Comparison of ENCODE assay signal across 31 cellular contexts in the genomic region with DNA sequence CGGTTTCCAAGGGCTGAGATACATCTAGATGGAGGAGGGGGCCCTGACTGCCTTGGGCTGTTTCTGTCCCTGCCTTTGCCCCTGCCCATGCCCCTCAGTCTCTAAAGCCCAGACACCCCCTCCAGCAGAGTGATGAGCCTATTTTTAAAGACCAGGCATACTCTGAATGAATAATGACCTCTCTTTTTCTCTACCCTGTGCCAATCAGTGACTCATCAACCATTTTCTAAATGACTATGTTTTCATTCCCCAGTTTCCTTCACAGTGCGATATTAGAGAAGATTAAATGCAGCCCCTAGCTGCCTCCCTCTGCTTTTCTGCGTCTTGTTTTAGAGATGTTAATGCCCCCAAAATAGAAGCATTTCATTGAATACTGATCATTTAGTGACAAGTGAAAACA. TPM values are rescaled to one million over a fixed set of nuclear protein-coding genes. Genes with fewer than 3 reads are reported as not detected.
DNase-seq lines count a peak whose midpoint lies in the region; ATAC-seq, FAIRE-seq and TF ChIP-seq lines count a peak whose summit lies in the region.
"Had no signal": no experiment of that assay in that cellular context is flagged by ENCODE, and none has a peak within 500 bp of the region (broad histone marks: within the 10 kb centered on the region; RNA-seq: fewer than 3 reads in every experiment).

No MANE protein-coding gene starts in this region.

- H3K4me1 ChIP-seq in astrocyte (ENCODE audit: insufficient read depth, low read length) (peaks cover 2% of the 10 kb centered on the region), aorta (ENCODE audit: control insufficient read depth in 1 of 2, insufficient read depth in 2 of 2, low read length in 2 of 2) (no peaks in the 10 kb centered on the region)
- H3K4me1 ChIP-seq: BLaER1 treated with 17β-estradiol and CSF1 and Interleukin-3, amounts not matched to agents 10 nM and 100 nM; body of pancreas; lower lobe of right lung; vagina had no signal

- no peaks in the 10 kb centered on the region for H3K36me3 Mint-ChIP-seq in astrocyte (ENCODE audit: low read depth, unreplicated experiment)
- H3K36me3 Mint-ChIP-seq: activated naive CD4-positive, alpha-beta T cell treated with anti-CD3 and anti-CD28 coated beads, Interleukin-2, amount 50 U/mL, for 72 hours had no signal

- peaks cover 21% of the 10 kb centered on the region for H3K27me3 Mint-ChIP-seq in stimulated activated naive CD8-positive, alpha-beta T cell treated with anti-CD3 and anti-CD28 coated beads, Interleukin-15, amount 100 ng/mL, for 72 hours
- H3K27me3 Mint-ChIP-seq in astrocyte (ENCODE audit: low read depth, unreplicated experiment), result no peaks in the 10 kb centered on the region

- H3K36me3 ChIP-seq in astrocyte (ENCODE audit: insufficient read depth, low read length) (no peaks in the 10 kb centered on the region), aorta (ENCODE audit: control insufficient read depth in 1 of 2, insufficient read depth in 2 of 2, low read length in 1 of 2) (no peaks in the 10 kb centered on the region)
- H3K36me3 ChIP-seq: BLaER1 treated with 17β-estradiol and CSF1 and Interleukin-3, amounts not matched to agents 10 nM and 100 nM; lower lobe of right lung; neutrophil; vagina had no signal

- no peak overlapping the region for H3K27ac ChIP-seq in astrocyte (ENCODE audit: low read depth, low read length)
- peak overlapping the region; percentile 12 to 39 for H3K27ac ChIP-seq in aorta (ENCODE audit: low read depth in 1 of 2, low read length in 2 of 2)
- H3K27ac ChIP-seq: BLaER1 treated with 17β-estradiol and CSF1 and Interleukin-3, amounts not matched to agents 10 nM and 100 nM; body of pancreas; hepatocyte; lower lobe of right lung; neutrophil; vagina had no signal

- WGBS in aorta, 2 donors, result 22 to 34% methylated on average over 3 of the region's 3 CpGs

- H3K9me3 ChIP-seq in astrocyte (ENCODE audit: insufficient read depth, low read depth, low read length) (no peaks in the 10 kb centered on the region), aorta (ENCODE audit: control insufficient read depth, low read length) (no peaks in the 10 kb centered on the region)
- H3K9me3 ChIP-seq: BLaER1 treated with 17β-estradiol and CSF1 and Interleukin-3, amounts not matched to agents 10 nM and 100 nM; body of pancreas; lower lobe of right lung; neutrophil; vagina had no signal

- H3K79me2 ChIP-seq in astrocyte (ENCODE audit: insufficient read depth, low read length), result no peaks in the 10 kb centered on the region
- H3K79me2 ChIP-seq: hepatocyte had no signal

- H3K9me3 Mint-ChIP-seq in stimulated activated naive CD8-positive, alpha-beta T cell treated with anti-CD3 and anti-CD28 coated beads, Interleukin-15, amount 100 ng/mL, for 72 hours, result no peaks in the 10 kb centered on the region
- no peaks in the 10 kb centered on the region for H3K9me3 Mint-ChIP-seq in astrocyte (ENCODE audit: unreplicated experiment)
- H3K9me3 Mint-ChIP-seq: endodermal cell had no signal

- peak; percentile 63 for ATAC-seq in stimulated activated naive CD8-positive, alpha-beta T cell treated with anti-CD3 and anti-CD28 coated beads, Interleukin-15, amount 100 ng/mL, for 72 hours
- ATAC-seq in stimulated activated naive CD8-positive, alpha-beta T cell treated with anti-CD3 and anti-CD28 coated beads, Interleukin-15, Interleukin-2, amounts not matched to agents 100 U/mL and 50 U/mL, for 24 hours, result no peak
- ATAC-seq in aorta (ENCODE audit: low FRiP score) (peak; percentile 48), HG02981 (IDR thresholded peaks at IDR 0.05; ENCODE audit: unreplicated experiment) (no peak)
- ATAC-seq: body of pancreas, lower lobe of right lung had no signal

- no peak for TF ChIP-seq CTCF in astrocyte (IDR thresholded peaks at IDR 0.05; ENCODE audit: insufficient read depth, low read depth, low read length)

- H2AFZ ChIP-seq in astrocyte (ENCODE audit: low read depth, low read length), result no peak overlapping the region
- H2AFZ ChIP-seq: hepatocyte had no signal

- peak; percentile 37 for FAIRE-seq in astrocyte (lab: Jason Lieb, UNC)
- FAIRE-seq: colon, GM12891, islet of Langerhans, RCC 7860 had no signal

- peak overlapping the region; percentile 54 for H3K4me2 ChIP-seq in astrocyte (ENCODE audit: low read length)
- H3K4me2 ChIP-seq: BLaER1 treated with 17β-estradiol and CSF1 and Interleukin-3, amounts not matched to agents 10 nM and 100 nM; hepatocyte had no signal

- H3K4me1 Mint-ChIP-seq in stimulated activated naive CD8-positive, alpha-beta T cell treated with anti-CD3 and anti-CD28 coated beads, Interleukin-15, amount 100 ng/mL, for 72 hours, result peaks cover 9% of the 10 kb centered on the region
- H3K4me1 Mint-ChIP-seq in astrocyte (ENCODE audit: low read depth, unreplicated experiment), result peaks cover 4% of the 10 kb centered on the region

- H3K4me3 Mint-ChIP-seq in stimulated activated naive CD8-positive, alpha-beta T cell treated with anti-CD3 and anti-CD28 coated beads, Interleukin-15, amount 100 ng/mL, for 72 hours, result no peak overlapping the region
- no peak overlapping the region for H3K4me3 Mint-ChIP-seq in astrocyte (ENCODE audit: unreplicated experiment)
- H3K4me3 Mint-ChIP-seq: activated T-cell treated with anti-CD3 and anti-CD28 coated beads, Interleukin-2, amount 50 U/mL, for 72 hours; endodermal cell had no signal

- peak overlapping the region in 1 of 2 donors; percentile 63 for H3K27ac Mint-ChIP-seq in stimulated activated naive CD8-positive, alpha-beta T cell treated with anti-CD3 and anti-CD28 coated beads, Interleukin-15, amount 100 ng/mL, for 72 hours
- no peak overlapping the region for H3K27ac Mint-ChIP-seq in astrocyte (ENCODE audit: unreplicated experiment)
- H3K27ac Mint-ChIP-seq: activated naive CD4-positive, alpha-beta T cell treated with anti-CD3 and anti-CD28 coated beads, Interleukin-2, amount 50 U/mL, for 72 hours; activated T-cell treated with anti-CD3 and anti-CD28 coated beads, Interleukin-2, amount 50 U/mL, for 72 hours; endodermal cell had no signal

- H3K27me3 ChIP-seq in astrocyte (ENCODE audit: insufficient read depth, low read length), result no peaks in the 10 kb centered on the region
- no peaks in the 10 kb centered on the region for H3K27me3 ChIP-seq in aorta (ENCODE audit: control insufficient read depth in 1 of 2, insufficient read depth in 2 of 2, low read length in 1 of 2)
- H3K27me3 ChIP-seq: body of pancreas, hepatocyte, neutrophil, vagina had no signal

- H3K4me3 ChIP-seq in astrocyte (ENCODE audit: insufficient read depth, low read depth, low read length), result no peak overlapping the region
- no peak overlapping the region for H3K4me3 ChIP-seq in aorta (ENCODE audit: low read length in 2 of 2)
- H3K4me3 ChIP-seq: BLaER1 treated with 17β-estradiol and CSF1 and Interleukin-3, amounts not matched to agents 10 nM and 100 nM; body of pancreas; hepatocyte; lower lobe of right lung; vagina had no signal

- no peak overlapping the region for H3K9ac ChIP-seq in astrocyte (ENCODE audit: low read length)
- H3K9ac ChIP-seq: BLaER1 treated with 17β-estradiol and CSF1 and Interleukin-3, amounts not matched to agents 10 nM and 100 nM had no signal

- H4K20me1 ChIP-seq in astrocyte (ENCODE audit: insufficient read depth, low read length), result no peaks in the 10 kb centered on the region

- intact Hi-C loops in aorta (cut with DNase I), result no loop called here

- no peak for DNase-seq in stimulated activated naive CD8-positive, alpha-beta T cell treated with anti-CD3 and anti-CD28 coated beads, Interleukin-15, amount 100 ng/mL, for 72 hours
- no peak for DNase-seq in stimulated activated naive CD8-positive, alpha-beta T cell treated with anti-CD3 and anti-CD28 coated beads, Interleukin-15, Interleukin-2, amounts not matched to agents 100 U/mL and 50 U/mL, for 24 hours
- DNase-seq in astrocyte (ENCODE audit: low read depth), result peak; percentile 53
- DNase-seq in fibroblast of peridontal ligament (ENCODE audit: extremely low read depth), result peak; percentile 38
- DNase-seq in aorta, result no peak
- DNase-seq in SIG-M5 treated with dmso at 0.1 percent for 504 hours (lab: John Stamatoyannopoulos, UW; ENCODE audit: unreplicated experiment), result no peak
- DNase-seq in HuH-7 (ENCODE audit: low spot score), result no peak
- DNase-seq: 8988T; activated T-cell treated with anti-CD3 and anti-CD28 coated beads, Interleukin-2, amount 50 U/mL, for 72 hours; body of pancreas; endodermal cell; GF-D8; GOT3; KBM-7; lower lobe of right lung; NCI-H1930; NCI-H226; retina; stimulated activated CD4-positive, alpha-beta T cell treated with anti-CD3 and anti-CD28 coated beads, Interleukin-12 subunit alpha, Interleukin-12 subunit beta, amount 100 ng/mL, for 4 hours; substantia nigra; T-helper 9 cell had no signal

RNA-seq across cellular contexts. Expression of gene NHS, which starts 15.5 kb away (rescaled TPM):
- 6.6 and 8.1 TPM in 2 replicates for total RNA-seq in astrocyte
- total RNA-seq in aorta, result 10 to 100 TPM; 19.1 to 28.2 TPM
- polyA plus RNA-seq in aorta, result 1 to 10 TPM; 4.3 to 7.5 TPM

Comparison
In these comparisons a context has a peak if more than half of its experiments do, and no peak if none do; other contexts are left out.
1. ATAC-seq: peak in stimulated activated naive CD8-positive, alpha-beta T cell treated with anti-CD3 and anti-CD28 coated beads, Interleukin-15, amount 100 ng/mL, for 72 hours (single experiment) and aorta (single experiment); none in stimulated activated naive CD8-positive, alpha-beta T cell treated with anti-CD3 and anti-CD28 coated beads, Interleukin-15, Interleukin-2, amounts not matched to agents 100 U/mL and 50 U/mL, for 24 hours (single experiment) and HG02981 (single experiment).
2. DNase-seq: peak in astrocyte (single experiment) and fibroblast of peridontal ligament (single experiment); none in stimulated activated naive CD8-positive, alpha-beta T cell treated with anti-CD3 and anti-CD28 coated beads, Interleukin-15, amount 100 ng/mL, for 72 hours (0 of 2), stimulated activated naive CD8-positive, alpha-beta T cell treated with anti-CD3 and anti-CD28 coated beads, Interleukin-15, Interleukin-2, amounts not matched to agents 100 U/mL and 50 U/mL, for 24 hours (single experiment), aorta (0 of 2), SIG-M5 treated with dmso at 0.1 percent for 504 hours (single experiment) and HuH-7 (single experiment).